Comparison of ENCODE assay signal across 21 cellular contexts in genomic region chr2:19944205-19944845, GRCh38. TPM values are rescaled to one million over a fixed set of nuclear protein-coding genes. Genes with fewer than 3 reads are reported as not detected.
A peak's percentile ranks its signal among the peaks of the same experiment; 100 is the strongest.
DNase-seq lines count a peak whose midpoint lies in the region; ATAC-seq and TF ChIP-seq lines count a peak whose summit lies in the region.
"Had no signal": no experiment of that assay in that cellular context is flagged by ENCODE, and none has a peak within 500 bp of the region (broad histone marks: within the 10 kb centered on the region; RNA-seq: fewer than 3 reads in every experiment).

No MANE protein-coding gene starts in this region.

- intact Hi-C loops in Panc1 (cut with micrococcal nuclease; ENCODE audit: unreplicated experiment) (no loop called here), CD14-positive monocyte (cut with micrococcal nuclease) (no loop called here)

- H3K4me1 ChIP-seq in Panc1 (ENCODE audit: control insufficient read depth, insufficient read depth, low read length) (peaks cover 9% of the 10 kb centered on the region; the same call in 1 of the 2 replicates), neuron (ENCODE audit: insufficient read depth, low read length) (peaks cover 22% of the 10 kb centered on the region)
- H3K4me1 ChIP-seq: BLaER1, HAP-1, Peyer's patch, SJCRH30 had no signal

- peak; percentile 21 for DNase-seq in H7
- DNase-seq in Panc1 (ENCODE audit: low read depth, low spot score) = no peak
- DNase-seq in iPS DF 4.7 (ENCODE audit: extremely low read depth, low spot score) = peak; percentile 11
- no peak for DNase-seq in COLO829 (ENCODE audit: low spot score)
- DNase-seq in foreskin fibroblast = no peak
- DNase-seq in CD14-positive monocyte (ENCODE audit: low spot score) = no peak
- DNase-seq: ACHN; CD4-positive, alpha-beta memory T cell; DMS153; MM.1S; NCI-H1048; NCI-H1436; NCI-H187 treated with DMSO at 0.1 percent for 48 hours; NCI-H2227 treated with DMSO at 0.1 percent for 48 hours; NCI-H510A; Peyer's patch; SJCRH30; T-cell had no signal

- peaks cover 0 to 1% of the 10 kb centered on the region in 2 donors for H3K36me3 Mint-ChIP-seq in CD14-positive monocyte

- H3K36me3 ChIP-seq in H7 (replicated peaks; ENCODE audit: control insufficient read depth, insufficient read depth, low read length) = no peaks in the 10 kb centered on the region; the same call in 1 of the 2 replicates
- H3K36me3 ChIP-seq in Panc1 (ENCODE audit: control insufficient read depth, insufficient read depth, low read length) = peaks cover 11% of the 10 kb centered on the region; the same call in 1 of the 2 replicates
- peaks cover 30% of the 10 kb centered on the region for H3K36me3 ChIP-seq in neuron (ENCODE audit: insufficient read depth, low read length)
- H3K36me3 ChIP-seq: BLaER1, HAP-1, Peyer's patch had no signal

- CTCF ChIA-PET in Panc1 (lab: Charles Lee) = no interaction called here

- H3K27ac ChIP-seq in Panc1 (ENCODE audit: low read length) = peak overlapping the region; percentile 31; the same call in 1 of the 2 replicates
- H3K27ac ChIP-seq: BLaER1, Peyer's patch, SJCRH30 had no signal

- in situ Hi-C loops in Panc1 (cut with HindIII; ENCODE audit: low pct_unique_long_range_greater_than_20kb, low sequenced_read_pairs) = no loop called here

- no peak overlapping the region for H3K27ac Mint-ChIP-seq in CD14-positive monocyte
- H3K27ac Mint-ChIP-seq: CD4-positive, alpha-beta memory T cell; T-cell had no signal

- POLR2A ChIA-PET in Panc1 (lab: Charles Lee) = interaction anchor here (0.7 kb wide), 1 partner anchor 800 kb away, joined by 6 read pairs; no protein-coding TSS in a partner anchor

- BruUV-seq in Panc1 (replicated peaks; lab: Mats Ljungman, UMichigan) = no TSS peak

- H3K4me3 ChIP-seq in H7 (ENCODE audit: insufficient read depth, low read depth, low read length) = no peak overlapping the region
- no peak overlapping the region for H3K4me3 ChIP-seq in Panc1 (ENCODE audit: low read depth in 2 of 2, low read length in 2 of 2)
- H3K4me3 ChIP-seq in neuron (ENCODE audit: low read length) = no peak overlapping the region
- H3K4me3 ChIP-seq in foreskin fibroblast (ENCODE audit: low read depth in 1 of 2, low read length in 2 of 2) = no peak overlapping the region
- H3K4me3 ChIP-seq: BLaER1, HAP-1, Peyer's patch, SJCRH30 had no signal

- H3K9me3 ChIP-seq in Panc1 (ENCODE audit: control insufficient read depth, insufficient read depth, low read depth, low read length) (no peaks in the 10 kb centered on the region), neuron (ENCODE audit: low read length) (peaks cover 2% of the 10 kb centered on the region)
- H3K9me3 ChIP-seq: BLaER1, HAP-1, Peyer's patch, SJCRH30 had no signal

- peak overlapping the region; percentile 44 for H2AFZ ChIP-seq in neuron (ENCODE audit: low read depth, low read length)

- TF ChIP-seq CTCF in Panc1 (IDR thresholded peaks at IDR 0.05) (no peak), foreskin fibroblast (IDR thresholded peaks at IDR 0.05; ENCODE audit: low read depth, low read length) (no peak), CD14-positive monocyte (IDR thresholded peaks at IDR 0.05) (no peak)

- H3K4me3 Mint-ChIP-seq in CD14-positive monocyte = no peak overlapping the region
- H3K4me3 Mint-ChIP-seq: CD4-positive, alpha-beta memory T cell; T-cell had no signal

- no peaks in the 10 kb centered on the region for H3K27me3 Mint-ChIP-seq in CD14-positive monocyte (ENCODE audit: low read depth in 3 of 3)
- H3K27me3 Mint-ChIP-seq: CD4-positive, alpha-beta memory T cell; T-cell had no signal

- H3K27me3 ChIP-seq in H7 (ENCODE audit: control insufficient read depth, insufficient read depth, low read length) = no peaks in the 10 kb centered on the region
- H3K27me3 ChIP-seq in Panc1 (ENCODE audit: control insufficient read depth, insufficient read depth, low read length) = no peaks in the 10 kb centered on the region
- H3K27me3 ChIP-seq in neuron (ENCODE audit: insufficient read depth, low read length) = no peaks in the 10 kb centered on the region
- H3K27me3 ChIP-seq: BLaER1, Peyer's patch, SJCRH30 had no signal

- H3K4me1 Mint-ChIP-seq in CD14-positive monocyte = no peaks in the 10 kb centered on the region
- H3K4me1 Mint-ChIP-seq: CD4-positive, alpha-beta memory T cell; T-cell had no signal

- no peak for ATAC-seq in Panc1
- ATAC-seq: T-cell had no signal

- no peaks in the 10 kb centered on the region for H3K9me3 Mint-ChIP-seq in CD14-positive monocyte
- H3K9me3 Mint-ChIP-seq: CD4-positive, alpha-beta memory T cell; T-cell had no signal

RNA-seq across cellular contexts. Expression of gene TTC32, which starts 42.5 kb away (rescaled TPM):
- total RNA-seq in H7 (2014; rRNA removed; shearing (Covaris generic)) = 5.7 and 14.9 TPM in 2 replicates
- 12.7 TPM for total RNA-seq in Panc1 (2021; ENCODE audit: unreplicated experiment)
- polyA plus RNA-seq in Panc1 (2012; ENCODE audit: insufficient read length) = 3.0 TPM
- polyA plus RNA-seq in CD14-positive monocyte = 10 to 100 TPM; 17.6 to 20.1 TPM

RNA-seq across cellular contexts. Expression of gene WDR35, which starts 45.6 kb away (rescaled TPM):
- total RNA-seq in H7 (2014; rRNA removed; shearing (Covaris generic)) = 12.4 and 15.4 TPM in 2 replicates
- 13.8 TPM for total RNA-seq in Panc1 (2021; ENCODE audit: unreplicated experiment)
- polyA plus RNA-seq in Panc1 (2012; ENCODE audit: insufficient read length) = 6.4 TPM
- 1 to 10 TPM in 1 of 2 donors, under 1 TPM in 1; 0.28 to 1.0 TPM for polyA plus RNA-seq in CD14-positive monocyte

Comparison
In these comparisons a context has a peak if more than half of its experiments do, and no peak if none do; other contexts are left out.
1. DNase-seq: peak in H7 (single experiment) and iPS DF 4.7 (single experiment); none in Panc1 (single experiment), COLO829 (single experiment), foreskin fibroblast (0 of 2) and CD14-positive monocyte (single experiment).